Comparison of ENCODE assay signal across 23 cellular contexts in the genomic region with DNA sequence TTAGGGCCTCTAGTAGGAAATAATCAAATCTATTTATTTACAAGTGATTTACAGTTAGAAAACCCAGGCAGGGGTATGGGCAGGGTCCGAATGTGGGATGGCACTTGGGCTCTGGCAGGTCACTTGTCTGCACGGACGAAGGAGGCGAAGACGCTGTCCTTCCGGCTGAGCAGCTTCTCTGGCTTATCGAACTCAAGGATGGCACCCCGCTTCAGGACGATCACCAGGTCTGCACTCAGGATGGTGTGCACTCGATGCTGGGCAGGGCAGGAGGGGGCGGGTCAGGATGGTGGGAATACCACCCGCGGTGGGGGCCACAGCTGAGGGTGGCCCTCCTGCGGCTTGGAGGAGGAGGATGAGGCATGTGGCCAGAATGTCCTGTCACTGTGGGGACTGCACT. TPM values are rescaled to one million over a fixed set of nuclear protein-coding genes. Genes with fewer than 3 reads are reported as not detected.
"Had no signal": no experiment of that assay in that cellular context is flagged by ENCODE, and none has a peak within 500 bp of the region (broad histone marks: within the 10 kb centered on the region; RNA-seq: fewer than 3 reads in every experiment).

No MANE protein-coding gene starts in this region.

- H3K27me3 Mint-ChIP-seq: IgD-negative memory B cell had no signal

- H3K4me3 ChIP-seq: K562 had no signal

- H3K9me3 Mint-ChIP-seq: IgD-negative memory B cell had no signal

- H3K9ac ChIP-seq: KMS-11 had no signal

- H3K36me3 Mint-ChIP-seq: IgD-negative memory B cell had no signal

- H3K27ac Mint-ChIP-seq: IgD-negative memory B cell had no signal

- ATAC-seq: K562, Panc1, PC-3 had no signal

- H3K27ac ChIP-seq: HL-60, KMS-11, RWPE1 had no signal

- H3K4me2 ChIP-seq: KMS-11 had no signal

- DNase-seq: Kasumi-1, MM.1S, NCI-H1092 treated with DMSO at 0.1 percent for 48 hours, NCI-H1436, NCI-H187, NCI-H2029, NCI-H2081 treated with DMSO at 0.1 percent for 48 hours, NCI-H2171, NCI-H226, NCI-H446, NCI-H510A, NCI-H524 treated with DMSO at 0.1 percent for 48 hours, NCI-H774, PC-3, SHP77 had no signal

RNA-seq across cellular contexts. Expression of a gene that starts 4.4 kb away (rescaled TPM):
- total RNA-seq: M059J, SK-MEL-5 had no signal

RNA-seq across cellular contexts. Expression of a gene that starts 41.3 kb away (rescaled TPM):
- polyA plus RNA-seq: IgD-negative memory B cell had no signal
